Comparison of ENCODE assay signal across 10 cellular contexts in genomic region chr11:116852261-116853125, GRCh38. TPM values are rescaled to one million over a fixed set of nuclear protein-coding genes. Genes with fewer than 3 reads are reported as not detected.
DNase-seq lines count a peak whose midpoint lies in the region; ATAC-seq, FAIRE-seq and TF ChIP-seq lines count a peak whose summit lies in the region.
"Had no signal": no experiment of that assay in that cellular context is flagged by ENCODE, and none has a peak within 500 bp of the region (broad histone marks: within the 10 kb centered on the region; RNA-seq: fewer than 3 reads in every experiment).

No MANE protein-coding gene starts in this region.

- peaks cover 26% of the 10 kb centered on the region for H3K36me3 ChIP-seq in upper lobe of right lung

- TF ChIP-seq CTCF in VCaP (conservative IDR thresholded peaks at IDR 0.05) (no peak), upper lobe of right lung (IDR thresholded peaks at IDR 0.05) (no peak)

- no peaks in the 10 kb centered on the region for H3K9me3 Mint-ChIP-seq in activated T-cell treated with anti-CD3 and anti-CD28 coated beads, Interleukin-2, amount 50 U/mL, for 4 hours

- intact Hi-C loops in upper lobe of right lung (cut with DNase I): no loop called here

- no peaks in the 10 kb centered on the region for H3K9me3 ChIP-seq in upper lobe of right lung

- no peak for DNase-seq in activated T-cell treated with anti-CD3 and anti-CD28 coated beads, Interleukin-2, amount 50 U/mL, for 4 hours
- DNase-seq in activated T-cell treated with anti-CD3 and anti-CD28 coated beads for 4 hours: no peak
- DNase-seq in upper lobe of right lung: no peak
- DNase-seq in H4 (ENCODE audit: low spot score): no peak
- DNase-seq in midbrain (lab: John Stamatoyannopoulos, UW): no peak

- H3K27me3 Mint-ChIP-seq in activated T-cell treated with anti-CD3 and anti-CD28 coated beads, Interleukin-2, amount 50 U/mL, for 4 hours (ENCODE audit: low read depth): no peaks in the 10 kb centered on the region

- peak; percentile 24 for FAIRE-seq in islet of Langerhans (lab: Jason Lieb, UNC)
- FAIRE-seq: TTC549 had no signal

- H3K27me3 ChIP-seq in upper lobe of right lung: no peaks in the 10 kb centered on the region

- no peak for ATAC-seq in activated T-cell treated with anti-CD3 and anti-CD28 coated beads, Interleukin-2, amount 50 U/mL, for 4 hours
- ATAC-seq in upper lobe of right lung: no peak
- no peak for ATAC-seq in HG03439 (IDR thresholded peaks at IDR 0.05; ENCODE audit: unreplicated experiment)

- H3K4me3 Mint-ChIP-seq in activated T-cell treated with anti-CD3 and anti-CD28 coated beads, Interleukin-2, amount 50 U/mL, for 4 hours: peak overlapping the region; percentile 63

- H3K4me1 ChIP-seq in upper lobe of right lung: peaks cover 24% of the 10 kb centered on the region
- H3K4me1 ChIP-seq: parathyroid adenoma had no signal

- no peak overlapping the region for H3K4me3 ChIP-seq in upper lobe of right lung

- peaks cover 71% of the 10 kb centered on the region for H3K4me1 Mint-ChIP-seq in activated T-cell treated with anti-CD3 and anti-CD28 coated beads, Interleukin-2, amount 50 U/mL, for 4 hours (ENCODE audit: low read depth)

- H3K27ac ChIP-seq in VCaP (peak overlapping the region; percentile 83), upper lobe of right lung (peak overlapping the region; percentile 33)
- H3K27ac ChIP-seq: parathyroid adenoma had no signal

- peaks cover 29% of the 10 kb centered on the region for H3K36me3 Mint-ChIP-seq in activated T-cell treated with anti-CD3 and anti-CD28 coated beads, Interleukin-2, amount 50 U/mL, for 4 hours (ENCODE audit: insufficient read depth)

RNA-seq across cellular contexts. Expression of gene APOA1, which starts 15.1 kb away (rescaled TPM):
- total RNA-seq in activated T-cell treated with anti-CD3 and anti-CD28 coated beads, Interleukin-2, amount 50 U/mL, for 4 hours: 1 to 10 TPM; 1.4 to 2.9 (median 2.1) TPM
- 5.4 TPM for total RNA-seq in upper lobe of right lung
- 0.54 TPM in 1 of 2 replicates, not detected in the other for total RNA-seq in H4 (2014; rRNA removed; shearing (Covaris generic))

RNA-seq across cellular contexts. Expression of gene APOC3, which starts 22.8 kb away (rescaled TPM):
- total RNA-seq in activated T-cell treated with anti-CD3 and anti-CD28 coated beads, Interleukin-2, amount 50 U/mL, for 4 hours: 1 to 10 TPM in 2 of 3 donors, under 1 TPM in 1; 0.82 to 4.0 (median 2.0) TPM
- not detected for total RNA-seq in upper lobe of right lung
- not detected in 2 replicates for total RNA-seq in H4 (2014; rRNA removed; shearing (Covaris generic))

RNA-seq across cellular contexts. Expression of gene APOA4, which starts 29.4 kb away (rescaled TPM):
- not detected for total RNA-seq in activated T-cell treated with anti-CD3 and anti-CD28 coated beads, Interleukin-2, amount 50 U/mL, for 4 hours
- not detected for total RNA-seq in upper lobe of right lung
- not detected in 2 replicates for total RNA-seq in H4 (2014; rRNA removed; shearing (Covaris generic))
